Comparison of ENCODE assay signal across 1 cellular context in the genomic region with DNA sequence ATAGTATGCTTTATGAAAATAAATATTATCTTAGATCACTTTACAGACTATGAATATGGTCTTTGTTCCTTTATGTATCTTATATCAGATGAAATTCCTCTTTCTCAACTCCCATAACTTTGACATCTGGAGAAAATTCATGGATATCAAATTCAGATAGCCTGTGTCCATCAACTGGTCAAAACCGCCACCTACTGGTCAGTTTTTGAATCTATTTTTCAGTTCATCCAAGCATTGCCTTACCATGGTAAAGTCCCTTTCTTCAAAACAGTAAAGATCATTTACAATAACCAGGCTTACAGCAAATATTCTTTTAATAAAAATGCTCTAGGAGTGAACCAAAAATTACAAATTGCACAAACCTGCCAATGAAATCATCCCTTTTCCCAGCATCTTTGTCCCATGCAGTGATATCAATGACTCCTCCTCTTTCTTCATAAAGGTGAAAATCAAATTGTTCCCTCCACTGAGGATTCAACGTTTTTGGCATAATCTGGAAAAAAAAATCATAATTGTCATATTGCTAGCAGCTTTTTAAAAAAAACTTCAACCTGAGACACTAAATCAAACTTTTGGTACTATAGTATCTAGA.
TF ChIP-seq lines count a peak whose summit lies in the region.

No MANE protein-coding gene starts in this region.

TF ChIP-seq in HCT116, 20 proteins besides CTCF, POLR2A, EP300 and RAD21 (continued from another document):
- TF ChIP-seq FOSL1 (IDR thresholded peaks at IDR 0.05; ENCODE audit: low read depth) (no peak), EGR1 (IDR thresholded peaks at IDR 0.05; ENCODE audit: low read depth) (no peak), JUND (IDR thresholded peaks at IDR 0.05) (no peak), ZNF274 (IDR thresholded peaks at IDR 0.05; ENCODE audit: low read depth, low read length) (no peak), POLR2AphosphoS5 (IDR thresholded peaks at IDR 0.05; ENCODE audit: low read depth, low read length) (no peak), SIN3A (IDR thresholded peaks at IDR 0.05; ENCODE audit: low read depth) (no peak), ZBTB33 (IDR thresholded peaks at IDR 0.05; ENCODE audit: extremely low read depth, insufficient replicate concordance, low read length) (no peak), REST (IDR thresholded peaks at IDR 0.05; ENCODE audit: low read depth) (no peak), TCF7L2 (IDR thresholded peaks at IDR 0.05; ENCODE audit: borderline replicate concordance, extremely low read depth, insufficient read depth, insufficient read length) (no peak), ZFX (IDR thresholded peaks at IDR 0.05) (no peak)
- TF ChIP-seq, protein P1, sequence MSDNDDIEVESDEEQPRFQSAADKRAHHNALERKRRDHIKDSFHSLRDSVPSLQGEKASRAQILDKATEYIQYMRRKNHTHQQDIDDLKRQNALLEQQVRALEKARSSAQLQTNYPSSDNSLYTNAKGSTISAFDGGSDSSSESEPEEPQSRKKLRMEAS (IDR thresholded peaks at IDR 0.05), result no peak
